1 cellular context compared by ENCODE assay signal in the genomic region with DNA sequence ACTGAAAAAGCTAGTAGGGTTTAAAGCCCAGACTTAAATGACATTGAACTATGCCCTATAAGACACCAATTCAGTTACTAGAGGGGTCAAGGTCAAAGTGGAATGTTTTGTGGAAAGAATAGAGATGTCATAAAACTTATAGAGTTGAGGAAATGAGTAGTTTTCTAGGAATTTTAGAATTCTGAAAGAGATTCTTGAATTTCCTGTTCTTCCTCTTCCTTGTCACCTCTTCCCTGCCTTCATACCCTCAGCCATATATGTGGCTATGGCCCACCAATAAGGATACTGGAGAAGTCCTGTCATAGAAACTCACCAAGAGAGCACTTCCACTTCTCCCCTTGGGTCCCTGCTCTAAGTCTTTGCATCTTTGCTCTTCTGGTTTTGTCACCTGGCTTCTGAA.
TF ChIP-seq lines count a peak whose summit lies in the region.

No MANE protein-coding gene starts in this region.

TF ChIP-seq in GM23338, 12 proteins besides CTCF, POLR2A, EP300 and RAD21 (continued from another document):
- TF ChIP-seq, protein P1, sequence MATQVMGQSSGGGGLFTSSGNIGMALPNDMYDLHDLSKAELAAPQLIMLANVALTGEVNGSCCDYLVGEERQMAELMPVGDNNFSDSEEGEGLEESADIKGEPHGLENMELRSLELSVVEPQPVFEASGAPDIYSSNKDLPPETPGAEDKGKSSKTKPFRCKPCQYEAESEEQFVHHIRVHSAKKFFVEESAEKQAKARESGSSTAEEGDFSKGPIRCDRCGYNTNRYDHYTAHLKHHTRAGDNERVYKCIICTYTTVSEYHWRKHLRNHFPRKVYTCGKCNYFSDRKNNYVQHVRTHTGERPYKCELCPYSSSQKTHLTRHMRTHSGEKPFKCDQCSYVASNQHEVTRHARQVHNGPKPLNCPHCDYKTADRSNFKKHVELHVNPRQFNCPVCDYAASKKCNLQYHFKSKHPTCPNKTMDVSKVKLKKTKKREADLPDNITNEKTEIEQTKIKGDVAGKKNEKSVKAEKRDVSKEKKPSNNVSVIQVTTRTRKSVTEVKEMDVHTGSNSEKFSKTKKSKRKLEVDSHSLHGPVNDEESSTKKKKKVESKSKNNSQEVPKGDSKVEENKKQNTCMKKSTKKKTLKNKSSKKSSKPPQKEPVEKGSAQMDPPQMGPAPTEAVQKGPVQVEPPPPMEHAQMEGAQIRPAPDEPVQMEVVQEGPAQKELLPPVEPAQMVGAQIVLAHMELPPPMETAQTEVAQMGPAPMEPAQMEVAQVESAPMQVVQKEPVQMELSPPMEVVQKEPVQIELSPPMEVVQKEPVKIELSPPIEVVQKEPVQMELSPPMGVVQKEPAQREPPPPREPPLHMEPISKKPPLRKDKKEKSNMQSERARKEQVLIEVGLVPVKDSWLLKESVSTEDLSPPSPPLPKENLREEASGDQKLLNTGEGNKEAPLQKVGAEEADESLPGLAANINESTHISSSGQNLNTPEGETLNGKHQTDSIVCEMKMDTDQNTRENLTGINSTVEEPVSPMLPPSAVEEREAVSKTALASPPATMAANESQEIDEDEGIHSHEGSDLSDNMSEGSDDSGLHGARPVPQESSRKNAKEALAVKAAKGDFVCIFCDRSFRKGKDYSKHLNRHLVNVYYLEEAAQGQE (IDR thresholded peaks at IDR 0.05; ENCODE audit: unreplicated experiment), result no peak
- TF ChIP-seq, protein P2, sequence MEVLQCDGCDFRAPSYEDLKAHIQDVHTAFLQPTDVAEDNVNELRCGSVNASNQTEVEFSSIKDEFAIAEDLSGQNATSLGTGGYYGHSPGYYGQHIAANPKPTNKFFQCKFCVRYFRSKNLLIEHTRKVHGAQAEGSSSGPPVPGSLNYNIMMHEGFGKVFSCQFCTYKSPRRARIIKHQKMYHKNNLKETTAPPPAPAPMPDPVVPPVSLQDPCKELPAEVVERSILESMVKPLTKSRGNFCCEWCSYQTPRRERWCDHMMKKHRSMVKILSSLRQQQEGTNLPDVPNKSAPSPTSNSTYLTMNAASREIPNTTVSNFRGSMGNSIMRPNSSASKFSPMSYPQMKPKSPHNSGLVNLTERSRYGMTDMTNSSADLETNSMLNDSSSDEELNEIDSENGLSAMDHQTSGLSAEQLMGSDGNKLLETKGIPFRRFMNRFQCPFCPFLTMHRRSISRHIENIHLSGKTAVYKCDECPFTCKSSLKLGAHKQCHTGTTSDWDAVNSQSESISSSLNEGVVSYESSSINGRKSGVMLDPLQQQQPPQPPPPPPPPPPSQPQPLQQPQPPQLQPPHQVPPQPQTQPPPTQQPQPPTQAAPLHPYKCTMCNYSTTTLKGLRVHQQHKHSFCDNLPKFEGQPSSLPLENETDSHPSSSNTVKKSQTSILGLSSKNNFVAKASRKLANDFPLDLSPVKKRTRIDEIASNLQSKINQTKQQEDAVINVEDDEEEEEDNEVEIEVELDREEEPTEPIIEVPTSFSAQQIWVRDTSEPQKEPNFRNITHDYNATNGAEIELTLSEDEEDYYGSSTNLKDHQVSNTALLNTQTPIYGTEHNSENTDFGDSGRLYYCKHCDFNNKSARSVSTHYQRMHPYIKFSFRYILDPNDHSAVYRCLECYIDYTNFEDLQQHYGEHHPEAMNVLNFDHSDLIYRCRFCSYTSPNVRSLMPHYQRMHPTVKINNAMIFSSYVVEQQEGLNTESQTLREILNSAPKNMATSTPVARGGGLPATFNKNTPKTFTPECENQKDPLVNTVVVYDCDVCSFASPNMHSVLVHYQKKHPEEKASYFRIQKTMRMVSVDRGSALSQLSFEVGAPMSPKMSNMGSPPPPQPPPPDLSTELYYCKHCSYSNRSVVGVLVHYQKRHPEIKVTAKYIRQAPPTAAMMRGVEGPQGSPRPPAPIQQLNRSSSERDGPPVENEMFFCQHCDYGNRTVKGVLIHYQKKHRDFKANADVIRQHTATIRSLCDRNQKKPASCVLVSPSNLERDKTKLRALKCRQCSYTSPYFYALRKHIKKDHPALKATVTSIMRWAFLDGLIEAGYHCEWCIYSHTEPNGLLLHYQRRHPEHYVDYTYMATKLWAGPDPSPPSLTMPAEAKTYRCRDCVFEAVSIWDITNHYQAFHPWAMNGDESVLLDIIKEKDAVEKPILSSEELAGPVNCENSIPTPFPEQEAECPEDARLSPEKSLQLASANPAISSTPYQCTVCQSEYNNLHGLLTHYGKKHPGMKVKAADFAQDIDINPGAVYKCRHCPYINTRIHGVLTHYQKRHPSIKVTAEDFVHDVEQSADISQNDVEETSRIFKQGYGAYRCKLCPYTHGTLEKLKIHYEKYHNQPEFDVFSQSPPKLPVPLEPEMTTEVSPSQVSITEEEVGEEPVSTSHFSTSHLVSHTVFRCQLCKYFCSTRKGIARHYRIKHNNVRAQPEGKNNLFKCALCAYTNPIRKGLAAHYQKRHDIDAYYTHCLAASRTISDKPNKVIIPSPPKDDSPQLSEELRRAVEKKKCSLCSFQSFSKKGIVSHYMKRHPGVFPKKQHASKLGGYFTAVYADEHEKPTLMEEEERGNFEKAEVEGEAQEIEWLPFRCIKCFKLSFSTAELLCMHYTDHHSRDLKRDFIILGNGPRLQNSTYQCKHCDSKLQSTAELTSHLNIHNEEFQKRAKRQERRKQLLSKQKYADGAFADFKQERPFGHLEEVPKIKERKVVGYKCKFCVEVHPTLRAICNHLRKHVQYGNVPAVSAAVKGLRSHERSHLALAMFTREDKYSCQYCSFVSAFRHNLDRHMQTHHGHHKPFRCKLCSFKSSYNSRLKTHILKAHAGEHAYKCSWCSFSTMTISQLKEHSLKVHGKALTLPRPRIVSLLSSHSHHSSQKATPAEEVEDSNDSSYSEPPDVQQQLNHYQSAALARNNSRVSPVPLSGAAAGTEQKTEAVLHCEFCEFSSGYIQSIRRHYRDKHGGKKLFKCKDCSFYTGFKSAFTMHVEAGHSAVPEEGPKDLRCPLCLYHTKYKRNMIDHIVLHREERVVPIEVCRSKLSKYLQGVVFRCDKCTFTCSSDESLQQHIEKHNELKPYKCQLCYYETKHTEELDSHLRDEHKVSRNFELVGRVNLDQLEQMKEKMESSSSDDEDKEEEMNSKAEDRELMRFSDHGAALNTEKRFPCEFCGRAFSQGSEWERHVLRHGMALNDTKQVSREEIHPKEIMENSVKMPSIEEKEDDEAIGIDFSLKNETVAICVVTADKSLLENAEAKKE (CRISPR knock-in tag; IDR thresholded peaks at IDR 0.05), result no peak
- no peak for TF ChIP-seq STAT1 (IDR thresholded peaks at IDR 0.05; ENCODE audit: unreplicated experiment)
- no peak for TF ChIP-seq JUNB (IDR thresholded peaks at IDR 0.05; ENCODE audit: unreplicated experiment)
- no peak for TF ChIP-seq POLR2AphosphoS5 (IDR thresholded peaks at IDR 0.05; ENCODE audit: low read depth)
- no peak for TF ChIP-seq EZH2 (IDR thresholded peaks at IDR 0.05; ENCODE audit: low read depth, unreplicated experiment)
- no peak for TF ChIP-seq ZNF114 (CRISPR knock-in tag; IDR thresholded peaks at IDR 0.05)
TF ChIP-seq in GM23338: peak in this region for 0.
